ENCODE assay signal across 8 cellular contexts in genomic region chr17:39199986-39200879, GRCh38. TPM values are rescaled to one million over a fixed set of nuclear protein-coding genes. Genes with fewer than 3 reads are reported as not detected.
A peak's percentile ranks its signal among the peaks of the same experiment; 100 is the strongest.
DNase-seq lines count a peak whose midpoint lies in the region; ATAC-seq and TF ChIP-seq lines count a peak whose summit lies in the region.

Gene RPL19, plus strand, starts transcription at chr17:39200283. Its CDS starts 62 bp downstream, at chr17:39200345.

- H3K9me3 ChIP-seq in esophagus squamous epithelium, result no peaks in the 10 kb centered on the region

- peaks cover 73% of the 10 kb centered on the region for H3K4me1 Mint-ChIP-seq in activated T-cell treated with anti-CD3 and anti-CD28 coated beads, Interleukin-2, amount 50 U/mL, for 72 hours (ENCODE audit: low read depth)

- DNase-seq in DMS53 (lab: John Stamatoyannopoulos, UW), result peak; percentile 95
- DNase-seq in Kasumi-1 (lab: John Stamatoyannopoulos, UW), result peak; percentile 97 to 98
- peak; percentile 95 for DNase-seq in RKO (ENCODE audit: low spot score)
- peak; percentile 87 to 91 for DNase-seq in activated T-cell treated with anti-CD3 and anti-CD28 coated beads, Interleukin-2, amount 50 U/mL, for 72 hours
- DNase-seq in esophagus squamous epithelium (lab: John Stamatoyannopoulos, UW), result peak; percentile 62
- DNase-seq in myocyte (ENCODE audit: low read depth), result peak; percentile 95
- peak; percentile 84 to 92 for DNase-seq in stimulated activated CD8-positive, alpha-beta memory T cell treated with anti-CD3 and anti-CD28 coated beads, Interleukin-7, amount 100 ng/mL, for 4 hours (ENCODE audit: low read depth in 2 of 2)

- no peaks in the 10 kb centered on the region for H3K27me3 ChIP-seq in esophagus squamous epithelium

- intact Hi-C loops in esophagus squamous epithelium (cut with DNase I), result no loop called here

- TF ChIP-seq CTCF in esophagus squamous epithelium (IDR thresholded peaks at IDR 0.05), result peak in 1 of 6 experiments; percentile 27

- H3K36me3 ChIP-seq in esophagus squamous epithelium, result peaks cover 28 to 41% (median 30%) of the 10 kb centered on the region in 3 donors

- peaks cover 36 to 67% (median 48%) of the 10 kb centered on the region in 3 donors for H3K4me1 ChIP-seq in esophagus squamous epithelium

- WGBS in esophagus squamous epithelium, 2 donors, result 0 to 1% methylated on average over 23 to 40 of the region's 56 CpGs

- H3K4me3 ChIP-seq in esophagus squamous epithelium, result peak within 1 kb of the TSS; percentile 76 to 90 (median 84)

- peaks cover 19 to 39% of the 10 kb centered on the region in 2 donors for H3K36me3 Mint-ChIP-seq in activated T-cell treated with anti-CD3 and anti-CD28 coated beads, Interleukin-2, amount 50 U/mL, for 72 hours (ENCODE audit: insufficient read depth in 2 of 2)

- peak in 3 of 4 donors; percentile 35 to 74 (median 46) for TF ChIP-seq POLR2A in esophagus squamous epithelium (IDR thresholded peaks at IDR 0.05)

- H3K27me3 Mint-ChIP-seq in activated T-cell treated with anti-CD3 and anti-CD28 coated beads, Interleukin-2, amount 50 U/mL, for 72 hours (ENCODE audit: low read depth), result no peaks in the 10 kb centered on the region

- ATAC-seq in GM21737 (IDR thresholded peaks at IDR 0.05; ENCODE audit: unreplicated experiment), result peak; percentile 65
- peak; percentile 70 to 73 for ATAC-seq in activated T-cell treated with anti-CD3 and anti-CD28 coated beads, Interleukin-2, amount 50 U/mL, for 72 hours (replicated peaks in 1 of 2)

- H3K27ac ChIP-seq in esophagus squamous epithelium, result peak within 1 kb of the TSS; percentile 93 to 97 (median 96)

- H3K4me3 Mint-ChIP-seq in activated T-cell treated with anti-CD3 and anti-CD28 coated beads, Interleukin-2, amount 50 U/mL, for 72 hours, result peak within 1 kb of the TSS; percentile 96 to 100

- peak within 1 kb of the TSS; percentile 100 for H3K27ac Mint-ChIP-seq in activated T-cell treated with anti-CD3 and anti-CD28 coated beads, Interleukin-2, amount 50 U/mL, for 72 hours

- H3K9me3 Mint-ChIP-seq in activated T-cell treated with anti-CD3 and anti-CD28 coated beads, Interleukin-2, amount 50 U/mL, for 72 hours, result no peaks in the 10 kb centered on the region

RNA-seq across cellular contexts. Expression of gene RPL19, which starts in this region (rescaled TPM):
- 1,000 to 10,000 TPM; 2,889 to 2,909 TPM for total RNA-seq in activated T-cell treated with anti-CD3 and anti-CD28 coated beads, Interleukin-2, amount 50 U/mL, for 72 hours
- total RNA-seq in esophagus squamous epithelium (1,000 to 10,000 TPM; 1,949 to 3,028 (median 2,392) TPM), myocyte (1,695 and 1,875 TPM in 2 replicates)
- polyA plus RNA-seq in myocyte (2012), result 1,457 TPM

Comparison
In these comparisons a context has a peak if more than half of its experiments do, and no peak if none do; other contexts are left out.
1. Peak in every context shown above with its lines: DNase-seq, ATAC-seq, H3K4me3 ChIP-seq and H3K27ac ChIP-seq.